ENCODE assay signal across 15 cellular contexts in genomic region chr22:41943661-41944209, GRCh38. TPM values are rescaled to one million over a fixed set of nuclear protein-coding genes. Genes with fewer than 3 reads are reported as not detected.
A peak's percentile ranks its signal among the peaks of the same experiment; 100 is the strongest.
DNase-seq lines count a peak whose midpoint lies in the region; ATAC-seq and TF ChIP-seq lines count a peak whose summit lies in the region.
"Had no signal": no experiment of that assay in that cellular context is flagged by ENCODE, and none has a peak within 500 bp of the region (broad histone marks: within the 10 kb centered on the region; RNA-seq: fewer than 3 reads in every experiment).

No MANE protein-coding gene starts in this region.

- no peaks in the 10 kb centered on the region for H3K27me3 ChIP-seq in NT2/D1 (ENCODE audit: insufficient read depth, insufficient read length)
- no peaks in the 10 kb centered on the region for H3K27me3 ChIP-seq in osteoblast (ENCODE audit: insufficient read depth, low read length)
- H3K27me3 ChIP-seq: MG63, suprapubic skin had no signal

- peak; percentile 2 for ATAC-seq in activated CD4-positive, alpha-beta T cell treated with anti-CD3 and anti-CD28 coated beads for 36 hours
- no peak for ATAC-seq in GM18520 (IDR thresholded peaks at IDR 0.05; ENCODE audit: unreplicated experiment)

- H3K4me1 Mint-ChIP-seq in activated CD4-positive, alpha-beta T cell treated with anti-CD3 and anti-CD28 coated beads for 36 hours, result peaks cover 80% of the 10 kb centered on the region
- peaks cover 62% of the 10 kb centered on the region for H3K4me1 Mint-ChIP-seq in brain

- peak overlapping the region; percentile 0 for H3K27ac ChIP-seq in osteoblast (ENCODE audit: low read depth, low read length)
- H3K27ac ChIP-seq: suprapubic skin had no signal

- H3K79me2 ChIP-seq in osteoblast (ENCODE audit: insufficient read depth, low read length), result peaks cover 9% of the 10 kb centered on the region

- H3K9me3 ChIP-seq in NT2/D1 (ENCODE audit: insufficient read depth, low read length) (no peaks in the 10 kb centered on the region), osteoblast (ENCODE audit: low read depth, low read length) (no peaks in the 10 kb centered on the region)
- H3K9me3 ChIP-seq: MG63, suprapubic skin had no signal

- no peak overlapping the region for H2AFZ ChIP-seq in osteoblast (ENCODE audit: low read length)

- DNase-seq in activated CD4-positive, alpha-beta T cell treated with anti-CD3 and anti-CD28 coated beads for 36 hours, result peak; percentile 56
- no peak for DNase-seq in activated CD4-positive, alpha-beta T cell treated with anti-CD3 and anti-CD28 coated beads, Interleukin-2, amount 50 U/mL, for 4 hours
- DNase-seq in NT2/D1 (ENCODE audit: low read depth, low spot score) (no peak), osteoblast (ENCODE audit: insufficient read length, low spot score, missing footprints) (no peak), SIG-M5 treated with dmso at 0.1 percent for 504 hours (lab: John Stamatoyannopoulos, UW; ENCODE audit: unreplicated experiment) (no peak), NCI-H774 (lab: John Stamatoyannopoulos, UW) (no peak)
- DNase-seq: amniotic stem cell; immature natural killer cell; MG63; stimulated activated CD4-positive, alpha-beta T cell treated with anti-CD3 and anti-CD28 coated beads, Interleukin-2, amount 100 ng/mL, for 24 hours; T-helper 9 cell had no signal

- peak overlapping the region; percentile 96 for H3K27ac Mint-ChIP-seq in activated CD4-positive, alpha-beta T cell treated with anti-CD3 and anti-CD28 coated beads for 36 hours
- H3K27ac Mint-ChIP-seq in brain, result peak overlapping the region; percentile 24 to 85 (median 78)

- no peaks in the 10 kb centered on the region for H3K4me1 ChIP-seq in NT2/D1 (ENCODE audit: insufficient read depth, insufficient read length)
- peaks cover 30% of the 10 kb centered on the region for H3K4me1 ChIP-seq in osteoblast (ENCODE audit: insufficient read depth, low read length)

- H3K36me3 Mint-ChIP-seq in activated CD4-positive, alpha-beta T cell treated with anti-CD3 and anti-CD28 coated beads for 36 hours (ENCODE audit: low read depth), result peaks cover 69% of the 10 kb centered on the region
- no peaks in the 10 kb centered on the region for H3K36me3 Mint-ChIP-seq in brain
- H3K36me3 Mint-ChIP-seq: immature natural killer cell had no signal

- peaks cover 5% of the 10 kb centered on the region for H4K20me1 ChIP-seq in osteoblast (ENCODE audit: insufficient read depth, low read length)

- POLR2A ChIA-PET in activated CD4-positive, alpha-beta T cell treated with anti-CD3 and anti-CD28 coated beads for 36 hours (lab: Charles Lee), result interaction anchor here (0.8 to 1.6 kb wide), 5 partner anchors 81 to 244 kb away, joined by 4 to 9 read pairs (median 5); partner anchors contain the start of genes CCDC134, MEI1 and SREBF2

- H3K9me3 Mint-ChIP-seq in activated CD4-positive, alpha-beta T cell treated with anti-CD3 and anti-CD28 coated beads for 36 hours (ENCODE audit: low read depth), result no peaks in the 10 kb centered on the region
- no peaks in the 10 kb centered on the region for H3K9me3 Mint-ChIP-seq in brain
- H3K9me3 Mint-ChIP-seq: immature natural killer cell had no signal

- intact Hi-C loops in activated CD4-positive, alpha-beta T cell treated with anti-CD3 and anti-CD28 coated beads for 36 hours (cut with DNase I, micrococcal nuclease), result loop anchor here in 1 of 2 experiments (5.0 kb wide), 1 partner anchor 496 kb away; the partner anchor contains the start of gene TOB2

- peaks cover 56% of the 10 kb centered on the region for H3K36me3 ChIP-seq in NT2/D1 (ENCODE audit: insufficient read depth, insufficient read length, low read length)
- peaks cover 4% of the 10 kb centered on the region for H3K36me3 ChIP-seq in osteoblast (ENCODE audit: insufficient read depth, low read length)
- H3K36me3 ChIP-seq: suprapubic skin had no signal

- H3K27me3 Mint-ChIP-seq in activated CD4-positive, alpha-beta T cell treated with anti-CD3 and anti-CD28 coated beads for 36 hours, result no peaks in the 10 kb centered on the region
- H3K27me3 Mint-ChIP-seq in brain, result peaks cover 4% of the 10 kb centered on the region

- H3K4me2 ChIP-seq in osteoblast (ENCODE audit: insufficient read depth, low read length), result peak overlapping the region; percentile 37

- TF ChIP-seq CTCF in brain (conservative IDR thresholded peaks at IDR 0.05) (no peak), osteoblast (IDR thresholded peaks at IDR 0.05; ENCODE audit: extremely low read depth, low read depth, low read length) (no peak)

- CTCF ChIA-PET in activated CD4-positive, alpha-beta T cell treated with anti-CD3 and anti-CD28 coated beads for 36 hours (lab: Charles Lee), result interaction anchor here (0.6 to 5.0 kb wide), 14 partner anchors 15 to 532 kb away, joined by 3 to 31 read pairs (median 4); partner anchors contain the start of genes MEI1, SREBF2 and TNFRSF13C

- peak overlapping the region; percentile 48 for H3K4me3 Mint-ChIP-seq in activated CD4-positive, alpha-beta T cell treated with anti-CD3 and anti-CD28 coated beads for 36 hours
- peak overlapping the region in 3 of 5 experiments; percentile 60 to 87 (median 66) for H3K4me3 Mint-ChIP-seq in brain

- H3K4me3 ChIP-seq in NT2/D1 (ENCODE audit: insufficient read length, low read depth), result no peak overlapping the region
- H3K4me3 ChIP-seq in osteoblast (ENCODE audit: insufficient read depth, low read length), result no peak overlapping the region
- H3K4me3 ChIP-seq: MG63, suprapubic skin had no signal

- peak overlapping the region; percentile 36 for H3K9ac ChIP-seq in NT2/D1 (ENCODE audit: insufficient read length, low read depth)

RNA-seq across cellular contexts. Expression of gene CENPM, which starts 3.2 kb away (rescaled TPM):
- total RNA-seq in activated CD4-positive, alpha-beta T cell treated with anti-CD3 and anti-CD28 coated beads for 36 hours, result 10 to 100 TPM; 65.2 to 82.1 TPM
- 40.5 TPM for polyA plus RNA-seq in brain (ENCODE audit: insufficient read depth, low read depth, low replicate concordance)
- total RNA-seq in osteoblast, result 1.2 and 1.8 TPM in 2 replicates

RNA-seq across cellular contexts. Expression of gene TNFRSF13C, which starts 17.1 kb away (rescaled TPM):
- 1 to 10 TPM; 2.2 to 3.0 TPM for total RNA-seq in activated CD4-positive, alpha-beta T cell treated with anti-CD3 and anti-CD28 coated beads for 36 hours
- 1.4 TPM for polyA plus RNA-seq in brain (ENCODE audit: insufficient read depth, low read depth, low replicate concordance)
- under 0.01 TPM in 2 replicates for total RNA-seq in osteoblast
- polyA plus RNA-seq: immature natural killer cell had no signal

RNA-seq across cellular contexts. Expression of gene SEPTIN3, which starts 25.5 kb away (rescaled TPM):
- 1 to 10 TPM; 1.8 to 2.2 TPM for total RNA-seq in activated CD4-positive, alpha-beta T cell treated with anti-CD3 and anti-CD28 coated beads for 36 hours
- 289 TPM for polyA plus RNA-seq in brain (ENCODE audit: insufficient read depth, low read depth, low replicate concordance)
- total RNA-seq in osteoblast, result 0.29 and 0.36 TPM in 2 replicates
- polyA plus RNA-seq: immature natural killer cell had no signal

RNA-seq across cellular contexts. Expression of gene SHISA8, which starts 28.9 kb away (rescaled TPM):
- total RNA-seq in activated CD4-positive, alpha-beta T cell treated with anti-CD3 and anti-CD28 coated beads for 36 hours, result 1 to 10 TPM; 1.4 to 1.9 TPM
- 4.1 TPM for polyA plus RNA-seq in brain (ENCODE audit: insufficient read depth, low read depth, low replicate concordance)
- total RNA-seq in osteoblast, result not detected in 2 replicates
- total RNA-seq: NCI-H460, suprapubic skin had no signal
- polyA plus RNA-seq: immature natural killer cell had no signal

Comparison
In these comparisons a context has a peak if more than half of its experiments do, and no peak if none do; other contexts are left out.
1. RNA of gene CENPM, which starts 3.2 kb away (total RNA-seq): 65.2 to 82.1 TPM in activated CD4-positive, alpha-beta T cell treated with anti-CD3 and anti-CD28 coated beads for 36 hours; 1.2 to 1.8 TPM in osteoblast; every median in the first group is over 10 times any median in the second.